ENCODE assay signal across 11 cellular contexts in genomic region chr22:46622081-46622521, GRCh38. TPM values are rescaled to one million over a fixed set of nuclear protein-coding genes. Genes with fewer than 3 reads are reported as not detected.
DNase-seq lines count a peak whose midpoint lies in the region; ATAC-seq and TF ChIP-seq lines count a peak whose summit lies in the region.
"Had no signal": no experiment of that assay in that cellular context is flagged by ENCODE, and none has a peak within 500 bp of the region (broad histone marks: within the 10 kb centered on the region; RNA-seq: fewer than 3 reads in every experiment).

No MANE protein-coding gene starts in this region.

- intact Hi-C loops in naive thymus-derived CD4-positive, alpha-beta T cell (cut with micrococcal nuclease): no loop called here

- H3K36me3 ChIP-seq in BLaER1 treated with 17β-estradiol and CSF1 and Interleukin-3, amounts not matched to agents 10 nM and 100 nM: peaks cover 5 to 20% (median 7%) of the 10 kb centered on the region in 11 experiments; a peak in 16 of 22 replicates
- H3K36me3 ChIP-seq in naive thymus-derived CD4-positive, alpha-beta T cell (ENCODE audit: control insufficient read depth in 2 of 3, insufficient read depth in 3 of 3, low read length in 3 of 3): no peaks in the 10 kb centered on the region

- H3K9me3 ChIP-seq in BLaER1 treated with 17β-estradiol and CSF1 and Interleukin-3, amounts not matched to agents 10 nM and 100 nM (replicated peaks in 1 of 11): peaks cover 0 to 1% (median 0%) of the 10 kb centered on the region in 11 experiments; a peak in 3 of 22 replicates
- H3K9me3 ChIP-seq in naive thymus-derived CD4-positive, alpha-beta T cell (ENCODE audit: control insufficient read depth in 2 of 3, low read length in 3 of 3): no peaks in the 10 kb centered on the region

- H3K4me1 ChIP-seq in BLaER1 treated with 17β-estradiol and CSF1 and Interleukin-3, amounts not matched to agents 10 nM and 100 nM: peaks cover 87 to 100% (median 99%) of the 10 kb centered on the region in 10 experiments
- H3K4me1 ChIP-seq in naive thymus-derived CD4-positive, alpha-beta T cell (ENCODE audit: control insufficient read depth in 2 of 2, insufficient read depth in 2 of 2, low read length in 2 of 2): no peaks in the 10 kb centered on the region

- H3K27ac ChIP-seq in BLaER1 treated with 17β-estradiol and CSF1 and Interleukin-3, amounts not matched to agents 10 nM and 100 nM: peak overlapping the region in 10 of 11 experiments; percentile 35 to 94 (median 86); a peak in 19 of 22 replicates
- H3K27ac ChIP-seq in naive thymus-derived CD4-positive, alpha-beta T cell (ENCODE audit: low read depth, low read length): no peak overlapping the region

- peak; percentile 32 for ATAC-seq in naive thymus-derived CD4-positive, alpha-beta T cell
- no peak for ATAC-seq in HG03196 (IDR thresholded peaks at IDR 0.05; ENCODE audit: unreplicated experiment)
- ATAC-seq: stimulated activated naive CD8-positive, alpha-beta T cell treated with anti-CD3 and anti-CD28 coated beads, Interleukin-15, Interleukin-2, amounts not matched to agents 100 U/mL and 50 U/mL, for 24 hours had no signal

- peak overlapping the region; percentile 5 to 59 (median 52); a peak in 17 of 20 replicates for H3K4me3 ChIP-seq in BLaER1 treated with 17β-estradiol and CSF1 and Interleukin-3, amounts not matched to agents 10 nM and 100 nM
- H3K4me3 ChIP-seq in epithelial cell of esophagus (ENCODE audit: low read length): no peak overlapping the region
- H3K4me3 ChIP-seq in naive thymus-derived CD4-positive, alpha-beta T cell (ENCODE audit: low read length): no peak overlapping the region
- H3K4me3 ChIP-seq: skin epidermis had no signal

- H3K27ac Mint-ChIP-seq in naive thymus-derived CD4-positive, alpha-beta T cell: peak overlapping the region in 1 of 9 donors; percentile 43

- H3K4me2 ChIP-seq in BLaER1 treated with 17β-estradiol and CSF1 and Interleukin-3, amounts not matched to agents 10 nM and 100 nM: peak overlapping the region; percentile 86 to 100 (median 96)

- POLR2A ChIA-PET in naive thymus-derived CD4-positive, alpha-beta T cell (lab: Charles Lee): interaction anchor here (0.8 kb wide), 1 partner anchor 44 kb away, joined by 3 read pairs; no protein-coding TSS in a partner anchor

- no peaks in the 10 kb centered on the region for H3K9me3 Mint-ChIP-seq in naive thymus-derived CD4-positive, alpha-beta T cell

- no peak for TF ChIP-seq CTCF in epithelial cell of esophagus (IDR thresholded peaks at IDR 0.05; ENCODE audit: insufficient read depth, low read depth, low read length, missing control alignments)

- CTCF ChIA-PET in naive thymus-derived CD4-positive, alpha-beta T cell (lab: Charles Lee): no interaction called here

- peak overlapping the region in 10 of 11 experiments; percentile 47 to 85 (median 80); a peak in 20 of 22 replicates for H3K9ac ChIP-seq in BLaER1 treated with 17β-estradiol and CSF1 and Interleukin-3, amounts not matched to agents 10 nM and 100 nM

- DNase-seq in NOMO-1 treated with DMSO at 0.1 percent for 48 hours (lab: John Stamatoyannopoulos, UW; ENCODE audit: unreplicated experiment) (peak; percentile 61), epithelial cell of esophagus (ENCODE audit: low read depth) (peak; percentile 79), NCI-H1436 (lab: John Stamatoyannopoulos, UW) (no peak), KG1 (lab: John Stamatoyannopoulos, UW) (no peak)
- no peak for DNase-seq in naive thymus-derived CD4-positive, alpha-beta T cell
- no peak for DNase-seq in activated naive CD4-positive, alpha-beta T cell treated with anti-CD3 and anti-CD28 coated beads, Interleukin-2, amount 50 U/mL, for 16 hours
- DNase-seq: NCI-H2171 treated with DMSO at 0.1 percent for 48 hours; stimulated activated naive CD8-positive, alpha-beta T cell treated with anti-CD3 and anti-CD28 coated beads, Interleukin-15, Interleukin-2, amounts not matched to agents 100 U/mL and 50 U/mL, for 24 hours had no signal

- H3K27me3 ChIP-seq in BLaER1 treated with 17β-estradiol and CSF1 and Interleukin-3, amounts not matched to agents 10 nM and 100 nM: peaks cover 0 to 29% (median 0%) of the 10 kb centered on the region in 11 experiments; a peak in 8 of 22 replicates
- H3K27me3 ChIP-seq in naive thymus-derived CD4-positive, alpha-beta T cell (ENCODE audit: control insufficient read depth in 2 of 2, insufficient read depth in 2 of 2, low read length in 2 of 2): no peaks in the 10 kb centered on the region

- peaks cover 0 to 77% (median 20%) of the 10 kb centered on the region in 11 experiments; a peak in 14 of 22 replicates for H4K20me1 ChIP-seq in BLaER1 treated with 17β-estradiol and CSF1 and Interleukin-3, amounts not matched to agents 10 nM and 100 nM

- no peaks in the 10 kb centered on the region for H3K36me3 Mint-ChIP-seq in naive thymus-derived CD4-positive, alpha-beta T cell

- no peak overlapping the region for H3K4me3 Mint-ChIP-seq in naive thymus-derived CD4-positive, alpha-beta T cell

- peaks cover 0 to 18% (median 7%) of the 10 kb centered on the region in 7 donors for H3K4me1 Mint-ChIP-seq in naive thymus-derived CD4-positive, alpha-beta T cell

- H3K27me3 Mint-ChIP-seq in naive thymus-derived CD4-positive, alpha-beta T cell: no peaks in the 10 kb centered on the region

RNA-seq across cellular contexts. Expression of gene GRAMD4, which starts 1.9 kb away (rescaled TPM):
- total RNA-seq in naive thymus-derived CD4-positive, alpha-beta T cell: 10 to 100 TPM; 13.9 to 48.5 (median 15.6) TPM
- polyA plus RNA-seq in naive thymus-derived CD4-positive, alpha-beta T cell: 1 to 10 TPM; 2.1 to 2.8 TPM

Comparison
In these comparisons a context has a peak if more than half of its experiments do, and no peak if none do; other contexts are left out.
1. H3K4me3 ChIP-seq: peak in BLaER1 treated with 17β-estradiol and CSF1 and Interleukin-3, amounts not matched to agents 10 nM and 100 nM (10 of 10); none in epithelial cell of esophagus (single experiment) and naive thymus-derived CD4-positive, alpha-beta T cell (single experiment).
2. DNase-seq: peak in NOMO-1 treated with DMSO at 0.1 percent for 48 hours (single experiment) and epithelial cell of esophagus (single experiment); none in naive thymus-derived CD4-positive, alpha-beta T cell (0 of 9), NCI-H1436 (single experiment), KG1 (single experiment) and activated naive CD4-positive, alpha-beta T cell treated with anti-CD3 and anti-CD28 coated beads, Interleukin-2, amount 50 U/mL, for 16 hours (single experiment).